ENCODE assay signal across 26 cellular contexts in the genomic region with DNA sequence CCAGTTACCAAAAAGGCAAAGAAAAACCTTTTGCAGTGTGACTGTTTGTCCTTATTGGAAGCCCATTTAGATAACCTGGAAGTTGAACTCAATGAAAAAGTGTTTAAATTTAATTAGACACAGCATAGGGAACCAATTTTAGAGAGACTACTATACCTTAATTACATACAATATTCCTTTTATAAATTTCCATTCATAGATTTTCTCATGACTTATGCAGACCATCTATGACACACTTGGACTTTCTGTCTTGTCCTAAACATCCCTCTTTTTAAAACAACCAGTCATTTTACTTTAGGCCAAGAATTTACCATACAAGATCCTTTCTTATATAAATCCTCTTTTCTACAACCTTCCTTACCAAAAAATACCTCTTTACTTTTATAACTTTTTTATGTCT.
DNase-seq lines count a peak whose midpoint lies in the region; ATAC-seq lines count a peak whose summit lies in the region.
"Had no signal": no experiment of that assay in that cellular context is flagged by ENCODE, and none has a peak within 500 bp of the region (broad histone marks: within the 10 kb centered on the region; RNA-seq: fewer than 3 reads in every experiment).

No MANE protein-coding gene starts in this region.

- H3K36me3 Mint-ChIP-seq in T-cell, result peaks cover 14% of the 10 kb centered on the region
- H3K36me3 Mint-ChIP-seq: CD8-positive, alpha-beta T cell had no signal

- DNase-seq in DMS 273 (lab: John Stamatoyannopoulos, UW; ENCODE audit: unreplicated experiment), result peak; percentile 33
- no peak for DNase-seq in DMS 273 treated with DMSO at 0.1 percent for 48 hours (lab: John Stamatoyannopoulos, UW)
- DNase-seq in LHCN-M2 (ENCODE audit: low read depth), result peak; percentile 35
- peak; percentile 15 for DNase-seq in RPMI7951 (ENCODE audit: low read depth)
- no peak for DNase-seq in NCI-H128 (lab: John Stamatoyannopoulos, UW; ENCODE audit: unreplicated experiment)
- no peak for DNase-seq in T-cell
- no peak for DNase-seq in activated gamma-delta T cell treated with Interleukin-2 at 50 U/mL for 16 hours
- DNase-seq: AML-193; C1 segment of cervical spinal cord; CD8-positive, alpha-beta T cell; DMS79; GOT3; HCEC 1CT; Karpas-422; MM.1S; NCI-H1092; NCI-H1436 treated with DMSO at 0.1 percent for 48 hours; NCI-H2029; NCI-H226; NCI-H510A treated with DMSO at 0.1 percent for 48 hours; NCI-H774; NK-92 treated with Interleukin-12 subunit alpha and Interleukin-12 subunit beta, amount 100 ng/mL, for 24 hours; Right ventricle myocardium superior; T-helper 17 cell had no signal

- H3K4me3 Mint-ChIP-seq in T-cell, result no peak overlapping the region
- H3K4me3 Mint-ChIP-seq: CD8-positive, alpha-beta T cell; T-helper 17 cell had no signal

- CTCF ChIA-PET in T-cell (lab: Charles Lee), result no interaction called here

- ATAC-seq in T-cell (replicated peaks in 1 of 4), result no peak
- no peak for ATAC-seq in GM21515 (IDR thresholded peaks at IDR 0.05; ENCODE audit: unreplicated experiment)
- ATAC-seq: CD8-positive, alpha-beta T cell; GM12878; T-helper 17 cell had no signal

- H3K4me1 Mint-ChIP-seq in T-cell, result no peaks in the 10 kb centered on the region

- no peak overlapping the region for H3K27ac Mint-ChIP-seq in T-cell
- H3K27ac Mint-ChIP-seq: CD8-positive, alpha-beta T cell; T-helper 17 cell had no signal

- H3K9me3 Mint-ChIP-seq in T-cell, result peaks cover 4 to 19% (median 12%) of the 10 kb centered on the region in 3 donors

- no peaks in the 10 kb centered on the region for H3K27me3 Mint-ChIP-seq in T-cell
- H3K27me3 Mint-ChIP-seq: T-helper 17 cell had no signal

- POLR2A ChIA-PET in T-cell (lab: Charles Lee), result no interaction called here

Comparison
In these comparisons a context has a peak if more than half of its experiments do, and no peak if none do; other contexts are left out.
1. DNase-seq: peak in DMS 273 (single experiment), LHCN-M2 (single experiment) and RPMI7951 (single experiment); none in DMS 273 treated with DMSO at 0.1 percent for 48 hours (single experiment), NCI-H128 (single experiment), T-cell (0 of 34) and activated gamma-delta T cell treated with Interleukin-2 at 50 U/mL for 16 hours (single experiment).